Comparison of ENCODE assay signal across 22 cellular contexts in the genomic region with DNA sequence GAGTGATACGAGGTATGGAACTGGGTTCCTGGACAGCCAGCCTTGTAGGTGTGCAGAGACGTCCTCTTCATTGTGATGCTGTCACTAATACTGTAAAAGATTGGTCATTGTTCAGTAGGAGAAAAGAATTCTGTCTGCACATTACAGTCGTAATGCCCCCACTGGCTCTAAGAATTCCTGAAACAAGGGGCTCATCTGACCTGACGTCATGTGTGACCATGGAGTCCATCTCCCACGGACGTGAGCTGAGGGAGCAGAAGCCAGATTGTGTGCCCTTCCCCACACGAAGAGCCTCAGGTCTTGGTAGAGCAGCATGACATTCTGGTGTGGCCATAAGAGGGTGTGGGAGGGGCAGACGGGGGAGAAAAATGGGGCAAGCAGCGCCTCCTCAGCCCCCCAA.
"Had no signal": no experiment of that assay in that cellular context is flagged by ENCODE, and none has a peak within 500 bp of the region (broad histone marks: within the 10 kb centered on the region; RNA-seq: fewer than 3 reads in every experiment).

No MANE protein-coding gene starts in this region.

- DNase-seq: effector CD8-positive, alpha-beta T cell; foreskin keratinocyte; heart left ventricle; kidney glomerular epithelial cell; left colon; left ventricle myocardium superior; lower lobe of right lung; natural killer cell; occipital lobe; sigmoid colon; stimulated activated naive B cell treated with anti-CD40 and anti-IgM and Interleukin-4, amounts not matched to agents 10 μg/mL and 1 μg/mL and 100 μg/mL, for 72 hours; upper lobe of left lung had no signal

- H3K4me1 ChIP-seq: foreskin keratinocyte, lower lobe of right lung, parathyroid adenoma, prostate gland, upper lobe of left lung had no signal

- H3K9ac ChIP-seq: parathyroid adenoma had no signal

- H2AFZ ChIP-seq: hepatocyte, parathyroid adenoma had no signal

- H3K4me3 ChIP-seq: esophagus muscularis mucosa, gastroesophageal sphincter, heart left ventricle, hepatocyte, lower lobe of right lung, prostate gland, right atrium auricular region, sigmoid colon, thoracic aorta, tibial nerve, upper lobe of left lung had no signal

- H3K27ac Mint-ChIP-seq: dendritic cell treated with granulocyte-macrophage colony-stimulating factor and Interleukin-4, amounts not matched to agents 40 ng/mL and 50 ng/mL, for 4 days; natural killer cell; stimulated activated naive B cell treated with anti-CD40 and anti-IgM and Interleukin-4, amounts not matched to agents 10 μg/mL and 1 μg/mL and 100 μg/mL, for 72 hours; stimulated activated naive CD8-positive, alpha-beta T cell treated with anti-CD3 and anti-CD28 coated beads, Interleukin-15, Interleukin-2, amounts not matched to agents 100 ng/mL and 50 ng/mL, for 24 hours had no signal

- H3K4me2 ChIP-seq: hepatocyte had no signal

- H3K27ac ChIP-seq: esophagus muscularis mucosa, foreskin keratinocyte, gastroesophageal sphincter, heart left ventricle, hepatocyte, lower lobe of right lung, parathyroid adenoma, prostate gland, right atrium auricular region, sigmoid colon, thoracic aorta, tibial nerve, upper lobe of left lung had no signal

- H3K27me3 ChIP-seq: hepatocyte, right atrium auricular region, sigmoid colon, upper lobe of left lung had no signal

- H3K4me1 Mint-ChIP-seq: natural killer cell; stimulated activated naive B cell treated with anti-CD40 and anti-IgM and Interleukin-4, amounts not matched to agents 10 μg/mL and 1 μg/mL and 100 μg/mL, for 72 hours had no signal

- H3K36me3 ChIP-seq: esophagus muscularis mucosa, gastroesophageal sphincter, heart left ventricle, lower lobe of right lung, prostate gland, right atrium auricular region, sigmoid colon, thoracic aorta, tibial nerve, upper lobe of left lung had no signal

- H3K9me3 ChIP-seq: prostate gland had no signal

- ATAC-seq: foreskin keratinocyte; gastroesophageal sphincter; heart left ventricle; left colon; left ventricle myocardium superior; lower lobe of right lung; natural killer cell; stimulated activated naive B cell treated with anti-CD40 and anti-IgM and Interleukin-4, amounts not matched to agents 10 μg/mL and 1 μg/mL and 100 μg/mL, for 72 hours had no signal

- H3K79me2 ChIP-seq: hepatocyte, parathyroid adenoma had no signal

- H3K4me3 Mint-ChIP-seq: dendritic cell treated with granulocyte-macrophage colony-stimulating factor and Interleukin-4, amounts not matched to agents 40 ng/mL and 50 ng/mL, for 4 days; natural killer cell; stimulated activated naive B cell treated with anti-CD40 and anti-IgM and Interleukin-4, amounts not matched to agents 10 μg/mL and 1 μg/mL and 100 μg/mL, for 72 hours; stimulated activated naive CD8-positive, alpha-beta T cell treated with anti-CD3 and anti-CD28 coated beads, Interleukin-15, Interleukin-2, amounts not matched to agents 100 ng/mL and 50 ng/mL, for 24 hours had no signal
